8 cellular contexts compared by ENCODE assay signal in the genomic region with DNA sequence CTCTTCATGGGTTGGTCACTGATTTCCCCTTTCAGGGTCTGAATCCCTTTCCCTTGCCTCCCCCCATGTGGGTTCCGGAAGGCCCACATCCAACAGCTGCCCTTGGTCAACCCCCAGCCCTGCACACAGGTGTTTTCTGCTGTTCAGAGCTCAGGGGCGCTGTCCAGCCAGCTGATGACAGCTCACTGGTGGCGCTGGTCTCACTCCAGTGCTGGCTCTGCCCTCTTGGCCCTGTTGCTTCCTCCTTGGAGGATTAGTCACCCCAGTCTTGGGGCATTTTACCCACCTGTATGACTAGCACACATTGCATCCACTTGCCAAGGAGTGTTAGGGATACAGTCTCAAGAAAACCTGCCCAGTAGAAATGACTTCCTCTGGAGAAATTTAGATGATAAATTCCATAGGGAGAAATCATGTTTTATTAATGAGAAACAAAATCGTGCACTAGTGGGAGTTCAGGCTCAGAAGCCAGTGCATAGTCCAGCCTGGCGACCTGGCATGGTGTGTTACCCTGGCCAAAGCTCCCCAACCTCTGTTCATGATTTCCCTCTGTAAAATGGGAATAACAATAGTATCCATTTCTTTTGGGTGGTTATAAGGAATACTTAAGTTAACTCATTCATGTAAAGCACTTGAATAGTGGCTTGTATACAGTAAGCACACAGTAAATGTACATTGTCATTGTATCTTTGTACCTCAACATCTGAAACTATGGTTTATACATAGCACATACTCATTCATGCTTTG. TPM values are rescaled to one million over a fixed set of nuclear protein-coding genes. Genes with fewer than 3 reads are reported as not detected.
DNase-seq lines count a peak whose midpoint lies in the region; ATAC-seq and TF ChIP-seq lines count a peak whose summit lies in the region.
"Had no signal": no experiment of that assay in that cellular context is flagged by ENCODE, and none has a peak within 500 bp of the region (broad histone marks: within the 10 kb centered on the region; RNA-seq: fewer than 3 reads in every experiment).

No MANE protein-coding gene starts in this region.

- no peaks in the 10 kb centered on the region for H3K9me3 Mint-ChIP-seq in effector memory CD8-positive, alpha-beta T cell
- H3K9me3 Mint-ChIP-seq in activated naive CD4-positive, alpha-beta T cell treated with anti-CD3 and anti-CD28 coated beads for 36 hours = no peaks in the 10 kb centered on the region

- intact Hi-C loops in ascending aorta (cut with DNase I) = no loop called here
- intact Hi-C loops in activated naive CD4-positive, alpha-beta T cell treated with anti-CD3 and anti-CD28 coated beads for 36 hours (cut with micrococcal nuclease) = no loop called here

- ATAC-seq in thoracic aorta (ENCODE audit: insufficient number of reproducible peaks, low FRiP score, low read depth) = no peak
- no peak for ATAC-seq in effector memory CD8-positive, alpha-beta T cell (replicated peaks)

- peaks cover 15 to 19% of the 10 kb centered on the region in 2 donors for H3K4me1 Mint-ChIP-seq in effector memory CD8-positive, alpha-beta T cell (ENCODE audit: low read depth in 2 of 2)
- peaks cover 15% of the 10 kb centered on the region for H3K4me1 Mint-ChIP-seq in activated naive CD4-positive, alpha-beta T cell treated with anti-CD3 and anti-CD28 coated beads for 36 hours (ENCODE audit: low read depth)

- TF ChIP-seq CTCF in ascending aorta (IDR thresholded peaks at IDR 0.05) = peak in 1 of 3 experiments; percentile 10
- peak; percentile 23 for TF ChIP-seq CTCF in kidney epithelial cell (IDR thresholded peaks at IDR 0.05; ENCODE audit: insufficient read depth, low read length, poor library complexity, severe bottlenecking)
- no peak for TF ChIP-seq CTCF in thoracic aorta (IDR thresholded peaks at IDR 0.05)

- peak overlapping the region; percentile 28; the same call in 1 of the 2 replicates for H3K4me3 ChIP-seq in HUES6 (ENCODE audit: low read depth, low read length)
- H3K4me3 ChIP-seq in ascending aorta = no peak overlapping the region
- no peak overlapping the region for H3K4me3 ChIP-seq in kidney epithelial cell (ENCODE audit: low read depth, low read length)
- H3K4me3 ChIP-seq in thoracic aorta = no peak overlapping the region

- CTCF ChIA-PET in activated naive CD4-positive, alpha-beta T cell treated with anti-CD3 and anti-CD28 coated beads for 36 hours (lab: Charles Lee) = no interaction called here

- H3K27me3 Mint-ChIP-seq in effector memory CD8-positive, alpha-beta T cell = no peaks in the 10 kb centered on the region
- H3K27me3 Mint-ChIP-seq in activated naive CD4-positive, alpha-beta T cell treated with anti-CD3 and anti-CD28 coated beads for 36 hours (ENCODE audit: low read depth) = peaks cover 2% of the 10 kb centered on the region

- H3K27ac Mint-ChIP-seq in effector memory CD8-positive, alpha-beta T cell = no peak overlapping the region
- no peak overlapping the region for H3K27ac Mint-ChIP-seq in activated naive CD4-positive, alpha-beta T cell treated with anti-CD3 and anti-CD28 coated beads for 36 hours

- DNase-seq in ascending aorta (ENCODE audit: low spot score in 2 of 2) (no peak), kidney epithelial cell (ENCODE audit: low read depth) (peak; percentile 63), thoracic aorta (ENCODE audit: low spot score) (no peak), hippocampal formation (lab: John Stamatoyannopoulos, UW) (no peak)
- DNase-seq in effector memory CD8-positive, alpha-beta T cell = no peak
- no peak for DNase-seq in activated naive CD4-positive, alpha-beta T cell treated with anti-CD3 and anti-CD28 coated beads for 36 hours
- DNase-seq: amniotic stem cell had no signal

- peaks cover 9% of the 10 kb centered on the region; the same call in 1 of the 2 replicates for H3K36me3 ChIP-seq in HUES6 (ENCODE audit: control insufficient read depth, insufficient read depth, low read length)
- peaks cover 0 to 7% of the 10 kb centered on the region in 2 donors for H3K36me3 ChIP-seq in ascending aorta
- H3K36me3 ChIP-seq in kidney epithelial cell (ENCODE audit: control insufficient read depth, insufficient read depth, low read length) = no peaks in the 10 kb centered on the region
- no peaks in the 10 kb centered on the region for H3K36me3 ChIP-seq in thoracic aorta

- H3K4me3 Mint-ChIP-seq in effector memory CD8-positive, alpha-beta T cell = no peak overlapping the region
- H3K4me3 Mint-ChIP-seq in activated naive CD4-positive, alpha-beta T cell treated with anti-CD3 and anti-CD28 coated beads for 36 hours = no peak overlapping the region

- H3K9me3 ChIP-seq in HUES6 (ENCODE audit: control insufficient read depth, insufficient read depth, low read depth, low read length) = no peaks in the 10 kb centered on the region
- no peaks in the 10 kb centered on the region for H3K9me3 ChIP-seq in ascending aorta
- no peaks in the 10 kb centered on the region for H3K9me3 ChIP-seq in thoracic aorta

- no peaks in the 10 kb centered on the region for H3K27me3 ChIP-seq in HUES6 (ENCODE audit: control insufficient read depth, insufficient read depth, low read length)
- no peaks in the 10 kb centered on the region for H3K27me3 ChIP-seq in ascending aorta
- H3K27me3 ChIP-seq in kidney epithelial cell (ENCODE audit: control insufficient read depth, insufficient read depth, low read length) = no peaks in the 10 kb centered on the region
- no peaks in the 10 kb centered on the region for H3K27me3 ChIP-seq in thoracic aorta (replicated peaks; ENCODE audit: insufficient read depth)

- H3K36me3 Mint-ChIP-seq in effector memory CD8-positive, alpha-beta T cell (ENCODE audit: insufficient read depth) = no peaks in the 10 kb centered on the region
- H3K36me3 Mint-ChIP-seq in activated naive CD4-positive, alpha-beta T cell treated with anti-CD3 and anti-CD28 coated beads for 36 hours (ENCODE audit: low read depth) = no peaks in the 10 kb centered on the region

- H3K27ac ChIP-seq in HUES6 (ENCODE audit: low read depth, low read length) = no peak overlapping the region
- H3K27ac ChIP-seq in ascending aorta = peak overlapping the region; percentile 1 to 35
- H3K27ac ChIP-seq in thoracic aorta = peak overlapping the region; percentile 15 to 36

- no peak overlapping the region for H3K9ac ChIP-seq in HUES6 (ENCODE audit: low read length)

- H3K4me1 ChIP-seq in HUES6 (ENCODE audit: control insufficient read depth, insufficient read depth, low read length) (peaks cover 81% of the 10 kb centered on the region), ascending aorta (peaks cover 22 to 69% of the 10 kb centered on the region in 2 donors), thoracic aorta (ENCODE audit: control insufficient read depth in 1 of 2, low read depth in 2 of 2) (peaks cover 46 to 93% of the 10 kb centered on the region in 2 donors)

RNA-seq across cellular contexts. Expression of a gene that starts 21.6 kb away (rescaled TPM):
- total RNA-seq in ascending aorta (273 TPM), kidney epithelial cell (103 and 145 TPM in 2 replicates), thoracic aorta (100 to 1,000 TPM; 217 to 465 TPM)
- total RNA-seq in activated naive CD4-positive, alpha-beta T cell treated with anti-CD3 and anti-CD28 coated beads for 36 hours = 1 to 10 TPM; 3.1 to 3.3 TPM

Comparison
In these comparisons a context has a peak if more than half of its experiments do, and no peak if none do; other contexts are left out.
1. RNA of a gene that starts 21.6 kb away (total RNA-seq): 217 to 465 TPM in thoracic aorta, 273 TPM in ascending aorta (single experiment) and 103 to 145 TPM in kidney epithelial cell; 3.1 to 3.3 TPM in activated naive CD4-positive, alpha-beta T cell treated with anti-CD3 and anti-CD28 coated beads for 36 hours; every median in the first group is over 10 times any median in the second.